9 cellular contexts compared by ENCODE assay signal in the genomic region with DNA sequence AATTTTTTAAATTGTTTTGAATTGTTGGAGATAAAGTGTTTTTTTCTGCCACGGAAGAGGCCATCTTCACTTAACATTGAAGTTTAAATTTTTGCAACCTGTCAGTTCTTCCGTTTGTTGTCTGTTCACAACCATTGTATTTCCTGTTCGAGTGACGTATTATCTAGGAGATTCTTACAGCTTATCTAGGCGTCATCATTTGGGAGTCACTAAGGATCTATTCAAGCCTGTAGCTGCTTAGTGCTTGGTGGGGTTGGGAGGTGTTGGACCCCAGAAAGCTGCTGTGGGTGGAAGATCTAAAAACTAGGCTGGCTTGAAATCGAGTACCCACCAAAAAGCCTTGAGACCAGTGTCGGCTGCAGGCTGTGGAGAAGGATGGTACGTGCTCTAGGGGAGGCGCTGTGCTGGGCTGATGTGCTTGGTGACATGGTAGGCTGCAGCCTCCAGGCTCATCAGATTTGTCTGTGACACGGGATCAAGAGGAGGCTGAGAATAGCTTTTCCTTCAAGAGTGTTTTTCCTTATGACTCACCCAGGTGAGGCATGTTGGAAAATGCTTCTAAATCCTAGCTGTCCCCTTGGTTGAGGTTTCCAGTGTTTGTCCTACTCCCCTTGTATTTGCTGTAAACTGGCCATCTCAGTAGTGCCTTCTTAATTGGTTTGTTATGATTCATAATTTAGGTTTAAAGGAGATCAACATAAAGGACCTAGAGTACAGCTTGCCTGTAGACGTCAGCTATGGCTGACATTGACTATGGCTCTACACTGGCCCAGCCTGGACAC. TPM values are rescaled to one million over a fixed set of nuclear protein-coding genes. Genes with fewer than 3 reads are reported as not detected.
DNase-seq lines count a peak whose midpoint lies in the region; ATAC-seq, FAIRE-seq and TF ChIP-seq lines count a peak whose summit lies in the region.
"Had no signal": no experiment of that assay in that cellular context is flagged by ENCODE, and none has a peak within 500 bp of the region (broad histone marks: within the 10 kb centered on the region; RNA-seq: fewer than 3 reads in every experiment).

No MANE protein-coding gene starts in this region.

- FAIRE-seq in bronchial epithelial cell (lab: Jason Lieb, UNC) (no peak), GM12892 (lab: Jason Lieb, UNC) (no peak)

- ATAC-seq in mucosa of descending colon = peak; percentile 39
- ATAC-seq in HG02588 (IDR thresholded peaks at IDR 0.05; ENCODE audit: unreplicated experiment) = no peak

- H3K36me3 ChIP-seq in Peyer's patch = peaks cover 0 to 27% (median 0%) of the 10 kb centered on the region in 3 donors
- H3K36me3 ChIP-seq in bronchial epithelial cell (ENCODE audit: control insufficient read depth, insufficient read depth, low read length) = peaks cover 5% of the 10 kb centered on the region
- H3K36me3 ChIP-seq in mucosa of descending colon (ENCODE audit: low read depth) = no peaks in the 10 kb centered on the region
- peaks cover 3% of the 10 kb centered on the region for H3K36me3 ChIP-seq in BE2C
- H3K36me3 ChIP-seq in ascending aorta = peaks cover 27 to 35% of the 10 kb centered on the region in 2 donors

- H3K4me1 ChIP-seq in Peyer's patch = peaks cover 0 to 12% (median 0%) of the 10 kb centered on the region in 4 donors
- H3K4me1 ChIP-seq in mucosa of descending colon (ENCODE audit: low read depth) = peaks cover 13% of the 10 kb centered on the region
- H3K4me1 ChIP-seq in BE2C = peaks cover 2% of the 10 kb centered on the region
- no peaks in the 10 kb centered on the region for H3K4me1 ChIP-seq in ascending aorta

- no peak overlapping the region for H3K4me3 ChIP-seq in Peyer's patch
- no peak overlapping the region for H3K4me3 ChIP-seq in bronchial epithelial cell (ENCODE audit: low read depth, low read length)
- H3K4me3 ChIP-seq in mucosa of descending colon = no peak overlapping the region
- no peak overlapping the region for H3K4me3 ChIP-seq in BE2C (ENCODE audit: low read depth, low read length)
- no peak overlapping the region for H3K4me3 ChIP-seq in ascending aorta
- H3K4me3 ChIP-seq: BLaER1 treated with 17β-estradiol and CSF1 and Interleukin-3, amounts not matched to agents 10 nM and 100 nM had no signal

- intact Hi-C loops in mucosa of descending colon (cut with DNase I, micrococcal nuclease) = loop anchor here in 1 of 2 donors (10.0 kb wide), 1 partner anchor 79 kb away; the partner anchor contains the start of gene FBXO34
- intact Hi-C loops in ascending aorta (cut with DNase I) = loop anchor here (1.0 to 5.0 kb wide), 3 partner anchors 83 to 142 kb away; partner anchors contain the start of gene FBXO34

- no peaks in the 10 kb centered on the region for H3K9me3 ChIP-seq in Peyer's patch
- no peaks in the 10 kb centered on the region for H3K9me3 ChIP-seq in mucosa of descending colon
- no peaks in the 10 kb centered on the region for H3K9me3 ChIP-seq in BE2C
- no peaks in the 10 kb centered on the region for H3K9me3 ChIP-seq in ascending aorta
- H3K9me3 ChIP-seq: BLaER1 treated with 17β-estradiol and CSF1 and Interleukin-3, amounts not matched to agents 10 nM and 100 nM had no signal

- DNase-seq in DMS53 (lab: John Stamatoyannopoulos, UW) (peak; percentile 68), Peyer's patch (no peak), bronchial epithelial cell (ENCODE audit: low read depth) (peak; percentile 66), mucosa of descending colon (no peak), GM12892 (ENCODE audit: insufficient read length) (no peak), BE2C (no peak), ascending aorta (ENCODE audit: low spot score in 2 of 2) (no peak)

- H3K27me3 ChIP-seq in Peyer's patch (no peaks in the 10 kb centered on the region), bronchial epithelial cell (ENCODE audit: control insufficient read depth, insufficient read depth, low read length) (no peaks in the 10 kb centered on the region), BE2C (no peaks in the 10 kb centered on the region), ascending aorta (no peaks in the 10 kb centered on the region)
- H3K27me3 ChIP-seq: BLaER1 treated with 17β-estradiol and CSF1 and Interleukin-3, amounts not matched to agents 10 nM and 100 nM had no signal

- no peak for TF ChIP-seq POLR2A in Peyer's patch (IDR thresholded peaks at IDR 0.05)
- TF ChIP-seq POLR2A in GM12892 (IDR thresholded peaks at IDR 0.05; ENCODE audit: low read depth, low read length) = no peak

- no peak for TF ChIP-seq CTCF in Peyer's patch (IDR thresholded peaks at IDR 0.05)
- TF ChIP-seq CTCF in bronchial epithelial cell (IDR thresholded peaks at IDR 0.05; ENCODE audit: insufficient read depth, low read length, severe bottlenecking) = no peak
- TF ChIP-seq CTCF in mucosa of descending colon (IDR thresholded peaks at IDR 0.05) = no peak
- no peak; the same call in 1 of the 2 replicates for TF ChIP-seq CTCF in BE2C (IDR thresholded peaks at IDR 0.05; ENCODE audit: low read depth, low read length)
- TF ChIP-seq CTCF in ascending aorta (IDR thresholded peaks at IDR 0.05) = no peak

- peak overlapping the region in 3 of 4 donors; percentile 11 to 38 (median 19) for H3K27ac ChIP-seq in Peyer's patch
- H3K27ac ChIP-seq in ascending aorta = no peak overlapping the region
- H3K27ac ChIP-seq: BLaER1 treated with 17β-estradiol and CSF1 and Interleukin-3, amounts not matched to agents 10 nM and 100 nM had no signal

RNA-seq across cellular contexts. Expression of gene ATG14, which starts 57.8 kb away (rescaled TPM):
- total RNA-seq in Peyer's patch (10 to 100 TPM; 10.3 to 18.9 (median 13.9) TPM), bronchial epithelial cell (9.3 and 10.5 TPM in 2 replicates), mucosa of descending colon (10 to 100 TPM in 2 of 3 donors, 1 to 10 TPM in 1; 8.3 to 15.1 (median 10.8) TPM), ascending aorta (8.4 TPM)
- polyA plus RNA-seq in GM12892 (2012; ENCODE audit: missing spikeins) = 4.7 TPM
- polyA plus RNA-seq in BE2C (2012; ENCODE audit: insufficient read depth, insufficient read length, low read depth) = 2.5 TPM

Comparison
In these comparisons a context has a peak if more than half of its experiments do, and no peak if none do; other contexts are left out.
1. DNase-seq: peak in DMS53 (single experiment) and bronchial epithelial cell (single experiment); none in Peyer's patch (0 of 3), mucosa of descending colon (0 of 3), GM12892 (single experiment), BE2C (single experiment) and ascending aorta (0 of 2).
2. H3K27ac ChIP-seq: peak in Peyer's patch (3 of 4); none in ascending aorta (0 of 2).